ENCODE assay signal across 8 cellular contexts in genomic region chr6:149494809-149495208, GRCh38.
A peak's percentile ranks its signal among the peaks of the same experiment; 100 is the strongest.
DNase-seq lines count a peak whose midpoint lies in the region; ATAC-seq and TF ChIP-seq lines count a peak whose summit lies in the region.
"Not testable (repeated sequence)": the region's sequence is repeated elsewhere in the genome, so short reads cannot be mapped to it uniquely, and the experiment has no call there.

No MANE protein-coding gene starts in this region.

- peak overlapping the region; percentile 71 for H3K4me3 Mint-ChIP-seq in central memory CD8-positive, alpha-beta T cell

- H3K36me3 Mint-ChIP-seq in central memory CD8-positive, alpha-beta T cell (ENCODE audit: insufficient read depth), result not testable (repeated sequence)

- H3K4me1 Mint-ChIP-seq in central memory CD8-positive, alpha-beta T cell, result peaks cover 19% of the 10 kb centered on the region

- H3K27ac Mint-ChIP-seq in central memory CD8-positive, alpha-beta T cell (ENCODE audit: low read depth), result peak overlapping the region; percentile 96

- not testable (repeated sequence) for H3K9me3 Mint-ChIP-seq in central memory CD8-positive, alpha-beta T cell

- DNase-seq in GM13976 (ENCODE audit: low spot score) (peak; percentile 70), T-helper 1 cell (peak; percentile 40 to 90 (median 56))
- peak; percentile 63 for DNase-seq in activated T-cell treated with anti-CD3 and anti-CD28 coated beads, Interleukin-2, amount 50 U/mL, for 1 hour
- peak in 1 of 2 donors; percentile 51 for DNase-seq in central memory CD8-positive, alpha-beta T cell (ENCODE audit: low spot score in 2 of 2)
- peak; percentile 15 to 83 (median 60) for DNase-seq in stimulated activated naive CD4-positive, alpha-beta T cell (lab: John Stamatoyannopoulos, UW)

- not testable (repeated sequence) for TF ChIP-seq CTCF in GM13976 (IDR thresholded peaks at IDR 0.05; ENCODE audit: borderline replicate concordance, control extremely low read depth, extremely low read depth, insufficient read depth, missing control alignments)

- H3K27me3 Mint-ChIP-seq in central memory CD8-positive, alpha-beta T cell, result not testable (repeated sequence)

- in situ Hi-C loops in GM13976 (cut with MboI; ENCODE audit: low sequenced_read_pairs, unreplicated experiment), result not testable (repeated sequence)

- peak; percentile 72 for ATAC-seq in GM19452 (IDR thresholded peaks at IDR 0.05; ENCODE audit: unreplicated experiment)
- peak; percentile 78 for ATAC-seq in HG02759 (IDR thresholded peaks at IDR 0.05; ENCODE audit: unreplicated experiment)
- peak; percentile 86 for ATAC-seq in HG03378 (IDR thresholded peaks at IDR 0.05; ENCODE audit: unreplicated experiment)
- ATAC-seq in central memory CD8-positive, alpha-beta T cell (replicated peaks; ENCODE audit: extremely low read depth, poor library complexity, severe bottlenecking), result peak; percentile 94
